3 cellular contexts compared by ENCODE assay signal in the genomic region with DNA sequence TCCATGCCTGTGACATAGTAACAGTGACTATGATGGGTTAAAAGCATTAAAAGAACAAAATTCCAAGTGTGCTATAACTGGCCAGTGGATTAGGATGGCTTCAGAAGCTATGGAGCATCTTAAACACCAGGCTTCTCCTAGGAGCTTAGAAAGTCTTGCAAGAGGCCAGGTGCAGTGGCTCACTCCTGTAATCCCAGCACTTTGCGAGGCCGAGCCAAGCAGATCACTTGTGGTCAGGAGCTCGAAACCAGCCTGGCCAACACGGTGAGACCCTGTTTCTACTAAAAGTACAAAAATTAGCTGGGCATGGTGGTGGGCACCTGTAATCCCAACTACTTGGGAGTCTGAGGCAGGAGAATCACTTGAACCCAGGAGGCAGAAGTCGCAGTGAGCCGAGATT. TPM values are rescaled to one million over a fixed set of nuclear protein-coding genes. Genes with fewer than 3 reads are reported as not detected.
"Had no signal": no experiment of that assay in that cellular context is flagged by ENCODE, and none has a peak within 500 bp of the region (broad histone marks: within the 10 kb centered on the region; RNA-seq: fewer than 3 reads in every experiment).

No MANE protein-coding gene starts in this region.

RNA-seq across cellular contexts. Expression of gene SYT2, which starts 12.8 kb away (rescaled TPM):
- total RNA-seq: GM23248, HepG2 had no signal
- polyA plus RNA-seq: HepG2, IgD-negative memory B cell had no signal
